Comparison of ENCODE assay signal across 13 cellular contexts in the genomic region with DNA sequence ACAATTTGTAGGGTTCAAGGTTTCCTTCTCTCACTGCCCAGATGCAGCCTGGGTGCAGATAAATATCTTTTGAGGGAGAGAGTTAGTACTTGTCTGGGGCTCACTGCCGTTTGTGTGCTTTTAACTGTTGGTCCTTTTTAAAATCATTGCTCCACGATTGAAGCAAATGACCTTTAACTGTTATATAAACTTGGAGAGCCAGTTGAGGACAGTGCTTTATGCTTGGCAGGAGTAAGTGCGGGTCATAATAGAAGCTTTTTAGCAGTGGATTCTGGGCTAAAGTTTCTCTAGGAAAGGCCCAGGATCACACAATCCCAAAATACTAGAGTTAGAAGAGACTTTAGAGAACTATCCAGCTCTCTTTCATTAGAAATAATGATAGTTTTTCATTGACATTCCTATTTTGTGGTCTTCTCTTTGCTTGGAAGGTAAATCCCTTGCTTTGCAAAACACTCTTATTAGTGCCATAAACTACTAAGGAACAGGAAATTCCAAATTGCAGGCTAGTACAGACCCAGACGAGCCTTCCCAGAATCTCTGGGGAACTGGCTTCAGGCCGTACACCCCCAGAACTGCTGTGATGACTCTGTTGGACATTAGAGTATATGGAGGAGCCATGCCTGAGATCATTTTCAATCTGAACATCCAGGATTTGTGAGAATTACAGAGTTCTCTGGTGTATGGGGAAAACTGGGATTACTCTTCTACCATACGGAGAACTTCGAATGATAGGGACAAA. TPM values are rescaled to one million over a fixed set of nuclear protein-coding genes. Genes with fewer than 3 reads are reported as not detected.
DNase-seq lines count a peak whose midpoint lies in the region; ATAC-seq and TF ChIP-seq lines count a peak whose summit lies in the region.
"Had no signal": no experiment of that assay in that cellular context is flagged by ENCODE, and none has a peak within 500 bp of the region (broad histone marks: within the 10 kb centered on the region; RNA-seq: fewer than 3 reads in every experiment).

No MANE protein-coding gene starts in this region.

- H3K4me3 ChIP-seq in adipocyte (ENCODE audit: low read length) (peak overlapping the region; percentile 43), mesodermal cell (ENCODE audit: extremely low read depth, insufficient read depth, low read length, poor library complexity, severe bottlenecking) (no peak overlapping the region), spleen (no peak overlapping the region)

- ATAC-seq in HG03378 (IDR thresholded peaks at IDR 0.05; ENCODE audit: unreplicated experiment), result no peak
- ATAC-seq: activated CD8-positive, alpha-beta T cell treated with anti-CD3 and anti-CD28 coated beads, Interleukin-2, amount 10 ng/mL, durations not matched to agents 7 days and 5 days had no signal

- H3K36me3 ChIP-seq in adipocyte (ENCODE audit: control insufficient read depth, insufficient read depth, low read length, severe bottlenecking), result no peaks in the 10 kb centered on the region
- peaks cover 16% of the 10 kb centered on the region for H3K36me3 ChIP-seq in mesodermal cell (ENCODE audit: control insufficient read depth, insufficient read depth, low read length)
- no peaks in the 10 kb centered on the region for H3K36me3 ChIP-seq in spleen

- DNase-seq in adipocyte (ENCODE audit: low read depth), result no peak
- peak; percentile 58 for DNase-seq in fibroblast of peridontal ligament (ENCODE audit: extremely low read depth)
- no peak for DNase-seq in spleen
- no peak for DNase-seq in SHP77 treated with DMSO at 0.1 percent for 48 hours (lab: John Stamatoyannopoulos, UW)
- DNase-seq in NCI-H446 (lab: John Stamatoyannopoulos, UW), result no peak
- no peak for DNase-seq in activated naive CD4-positive, alpha-beta T cell treated with anti-CD3 and anti-CD28 coated beads, Interleukin-2, amount 50 U/mL, for 16 hours
- DNase-seq: activated CD8-positive, alpha-beta T cell treated with anti-CD3 and anti-CD28 coated beads, Interleukin-2, amount 10 ng/mL, durations not matched to agents 7 days and 5 days; activated effector memory CD4-positive, alpha-beta T cell treated with Interleukin-2 at 50 U/mL for 16 hours; effector CD8-positive, alpha-beta T cell; natural killer cell; NCI-H1092 had no signal

- TF ChIP-seq POLR2A in spleen (IDR thresholded peaks at IDR 0.05), result no peak

- peak overlapping the region; percentile 47 for H3K9ac ChIP-seq in adipocyte (ENCODE audit: low read length)

- no peak for TF ChIP-seq CTCF in spleen (IDR thresholded peaks at IDR 0.05 in 8 of 11, conservative IDR thresholded peaks at IDR 0.05 in 3 of 11)

- WGBS in mesodermal cell (ENCODE audit: insufficient coverage in 2 of 2), 2 experiments, result 86 to 90% methylated on average over 4 of the region's 7 CpGs
- WGBS in spleen, 5 donors, result 76 to 86% (median 83%) methylated on average over 7 of the region's 7 CpGs

- peak overlapping the region; percentile 53 for H3K27ac ChIP-seq in mesodermal cell (ENCODE audit: low read depth, low read length, severe bottlenecking)
- H3K27ac ChIP-seq in spleen, result peak overlapping the region in 5 of 8 donors; percentile 28 to 52 (median 42)

- H3K27me3 ChIP-seq in adipocyte (replicated peaks; ENCODE audit: control insufficient read depth, insufficient read depth, low read length) (no peaks in the 10 kb centered on the region), spleen (replicated peaks in 1 of 7) (no peaks in the 10 kb centered on the region)

- H3K9me3 ChIP-seq in adipocyte (ENCODE audit: control insufficient read depth, low read length) (no peaks in the 10 kb centered on the region), mesodermal cell (ENCODE audit: control insufficient read depth, low read length) (no peaks in the 10 kb centered on the region), spleen (no peaks in the 10 kb centered on the region)

- intact Hi-C loops in spleen (cut with DNase I; ENCODE audit: low total_unique reads), result no loop called here

- peaks cover 28% of the 10 kb centered on the region for H3K4me1 ChIP-seq in adipocyte (ENCODE audit: control insufficient read depth, insufficient read depth, low read length)
- H3K4me1 ChIP-seq in mesodermal cell (ENCODE audit: control insufficient read depth, insufficient read depth, low read length, poor library complexity, severe bottlenecking), result peaks cover 18% of the 10 kb centered on the region
- H3K4me1 ChIP-seq in spleen, result peaks cover 0 to 28% (median 0%) of the 10 kb centered on the region in 6 donors

RNA-seq across cellular contexts. Expression of a gene that starts 19.1 kb away (rescaled TPM):
- 80.4 TPM for polyA plus RNA-seq in mesodermal cell (2013, experiment 1 of 2)
- 79.2 TPM for polyA plus RNA-seq in mesodermal cell (2013, experiment 2 of 2)
- 100 to 1,000 TPM in 1 of 7 donors, 10 to 100 TPM in 6; 60.2 to 104 (median 62.3) TPM for total RNA-seq in spleen
- polyA plus RNA-seq in spleen, result 10 to 100 TPM in 2 of 3 donors, 1 to 10 TPM in 1; 8.9 to 17.2 (median 15.2) TPM
